9 cellular contexts compared by ENCODE assay signal in genomic region chr5:169416583-169417196, GRCh38.
A peak's percentile ranks its signal among the peaks of the same experiment; 100 is the strongest.
DNase-seq lines count a peak whose midpoint lies in the region; ATAC-seq and TF ChIP-seq lines count a peak whose summit lies in the region.
"Had no signal": no experiment of that assay in that cellular context is flagged by ENCODE, and none has a peak within 500 bp of the region (broad histone marks: within the 10 kb centered on the region; RNA-seq: fewer than 3 reads in every experiment).

No MANE protein-coding gene starts in this region.

- TF ChIP-seq POLR2A in tibial nerve (IDR thresholded peaks at IDR 0.05), result no peak

- H3K4me3 ChIP-seq in tibial nerve, result no peak overlapping the region

- WGBS in tibial nerve, 2 donors, result 32 to 37% methylated on average over 15 of the region's 15 CpGs

- no peaks in the 10 kb centered on the region for H3K27me3 Mint-ChIP-seq in activated T-helper 2 cell treated with anti-CD3 and anti-CD28 coated beads, Interferon-gamma antibody, Interleukin-2, Interleukin-4, amounts not matched to agents 10 μg/mL and 5 μg/mL and 100 μg/mL, durations not matched to agents 14 hours and 24 hours and 36 hours (ENCODE audit: low read depth)

- no peak for TF ChIP-seq CTCF in tibial nerve (IDR thresholded peaks at IDR 0.05)

- H3K4me1 Mint-ChIP-seq in activated T-helper 2 cell treated with anti-CD3 and anti-CD28 coated beads, Interferon-gamma antibody, Interleukin-2, Interleukin-4, amounts not matched to agents 10 μg/mL and 5 μg/mL and 100 μg/mL, durations not matched to agents 14 hours and 24 hours and 36 hours (ENCODE audit: low read depth), result no peaks in the 10 kb centered on the region
- H3K4me1 Mint-ChIP-seq: activated naive CD4-positive, alpha-beta T cell treated with anti-CD3 and anti-CD28 coated beads, Interleukin-2, amount 50 U/mL, for 24 hours had no signal

- no peaks in the 10 kb centered on the region for H3K36me3 Mint-ChIP-seq in activated T-helper 2 cell treated with anti-CD3 and anti-CD28 coated beads, Interferon-gamma antibody, Interleukin-2, Interleukin-4, amounts not matched to agents 10 μg/mL and 5 μg/mL and 100 μg/mL, durations not matched to agents 14 hours and 24 hours and 36 hours (ENCODE audit: low read depth)
- H3K36me3 Mint-ChIP-seq: activated naive CD4-positive, alpha-beta T cell treated with anti-CD3 and anti-CD28 coated beads, Interleukin-2, amount 50 U/mL, for 24 hours had no signal

- H3K36me3 ChIP-seq in tibial nerve, result no peaks in the 10 kb centered on the region

- H3K27ac ChIP-seq in tibial nerve, result peak overlapping the region in 1 of 4 donors; percentile 40

- no peaks in the 10 kb centered on the region for H3K27me3 ChIP-seq in tibial nerve

- no peaks in the 10 kb centered on the region for H3K9me3 ChIP-seq in tibial nerve

- intact Hi-C loops in activated T-helper 2 cell treated with anti-CD3 and anti-CD28 coated beads, Interferon-gamma antibody, Interleukin-2, Interleukin-4, amounts not matched to agents 10 μg/mL and 5 μg/mL and 100 μg/mL, durations not matched to agents 14 hours and 24 hours and 36 hours (cut with micrococcal nuclease), result no loop called here

- DNase-seq in AG20443 (ENCODE audit: low spot score) (peak; percentile 93), fibroblast of peridontal ligament (ENCODE audit: extremely low read depth) (peak; percentile 99), tibial nerve (ENCODE audit: low spot score in 2 of 2) (peak; percentile 26 to 32), mesenteric fat pad (ENCODE audit: low spot score) (no peak)
- DNase-seq in activated CD4-positive, CD25-positive, alpha-beta regulatory T cell (lab: John Stamatoyannopoulos, UW), result no peak
- DNase-seq in activated T-helper 2 cell treated with anti-CD3 and anti-CD28 coated beads, Interferon-gamma antibody, Interleukin-2, Interleukin-4, amounts not matched to agents 10 μg/mL and 5 μg/mL and 100 μg/mL, durations not matched to agents 14 hours and 24 hours and 36 hours (ENCODE audit: low spot score), result no peak

- H3K4me3 Mint-ChIP-seq in activated T-helper 2 cell treated with anti-CD3 and anti-CD28 coated beads, Interferon-gamma antibody, Interleukin-2, Interleukin-4, amounts not matched to agents 10 μg/mL and 5 μg/mL and 100 μg/mL, durations not matched to agents 14 hours and 24 hours and 36 hours (ENCODE audit: low read depth), result no peak overlapping the region
- H3K4me3 Mint-ChIP-seq: activated naive CD4-positive, alpha-beta T cell treated with anti-CD3 and anti-CD28 coated beads, Interleukin-2, amount 50 U/mL, for 24 hours had no signal

- H3K4me1 ChIP-seq in tibial nerve, result peaks cover 0 to 13% (median 0%) of the 10 kb centered on the region in 4 donors

- peak; percentile 63 for ATAC-seq in GM21423 (IDR thresholded peaks at IDR 0.05; ENCODE audit: unreplicated experiment)
- ATAC-seq in HG03571 (IDR thresholded peaks at IDR 0.05; ENCODE audit: unreplicated experiment), result peak; percentile 97

- H3K9me3 Mint-ChIP-seq in activated T-helper 2 cell treated with anti-CD3 and anti-CD28 coated beads, Interferon-gamma antibody, Interleukin-2, Interleukin-4, amounts not matched to agents 10 μg/mL and 5 μg/mL and 100 μg/mL, durations not matched to agents 14 hours and 24 hours and 36 hours, result no peaks in the 10 kb centered on the region
- H3K9me3 Mint-ChIP-seq: activated naive CD4-positive, alpha-beta T cell treated with anti-CD3 and anti-CD28 coated beads, Interleukin-2, amount 50 U/mL, for 24 hours had no signal

- H3K27ac Mint-ChIP-seq in activated T-helper 2 cell treated with anti-CD3 and anti-CD28 coated beads, Interferon-gamma antibody, Interleukin-2, Interleukin-4, amounts not matched to agents 10 μg/mL and 5 μg/mL and 100 μg/mL, durations not matched to agents 14 hours and 24 hours and 36 hours, result no peak overlapping the region
- H3K27ac Mint-ChIP-seq: activated naive CD4-positive, alpha-beta T cell treated with anti-CD3 and anti-CD28 coated beads, Interleukin-2, amount 50 U/mL, for 24 hours had no signal

- TF ChIP-seq EP300 in tibial nerve (IDR thresholded peaks at IDR 0.05), result no peak

Comparison
In these comparisons a context has a peak if more than half of its experiments do, and no peak if none do; other contexts are left out.
1. DNase-seq: peak in AG20443 (single experiment), fibroblast of peridontal ligament (single experiment) and tibial nerve (2 of 2); none in activated CD4-positive, CD25-positive, alpha-beta regulatory T cell (0 of 4), activated T-helper 2 cell treated with anti-CD3 and anti-CD28 coated beads, Interferon-gamma antibody, Interleukin-2, Interleukin-4, amounts not matched to agents 10 μg/mL and 5 μg/mL and 100 μg/mL, durations not matched to agents 14 hours and 24 hours and 36 hours (single experiment) and mesenteric fat pad (single experiment).